ENCODE assay signal across 23 cellular contexts in genomic region chr13:113789167-113789566, GRCh38.
"Had no signal": no experiment of that assay in that cellular context is flagged by ENCODE, and none has a peak within 500 bp of the region (broad histone marks: within the 10 kb centered on the region; RNA-seq: fewer than 3 reads in every experiment).

No MANE protein-coding gene starts in this region.

- FAIRE-seq: HTR-8/SVneo, RCC 7860 had no signal

- H3K9me3 ChIP-seq: MG63 had no signal

- H3K27me3 ChIP-seq: MG63 had no signal

- DNase-seq: Karpas-422, KG1, MG63, NCI-H1092, NCI-H1105 treated with DMSO at 0.1 percent for 48 hours, NCI-H1417 treated with DMSO at 0.1 percent for 48 hours, NCI-H146, NCI-H1694 treated with DMSO at 0.1 percent for 48 hours, NCI-H1930, NCI-H2081, NCI-H2107, NCI-H2227 treated with DMSO at 0.1 percent for 48 hours, NCI-H524, NCI-H526 treated with DMSO at 0.1 percent for 48 hours, NCI-H748 treated with DMSO at 0.1 percent for 48 hours, Right ventricle myocardium superior, RPMI8226, SIG-M5 had no signal

- H3K4me3 ChIP-seq: MG63, SJSA1, SK-N-MC had no signal

- H3K27ac ChIP-seq: HL-60, SJSA1, SK-N-MC had no signal

- H3K36me3 ChIP-seq: MG63, SJSA1 had no signal
